16 cellular contexts compared by ENCODE assay signal in the genomic region with DNA sequence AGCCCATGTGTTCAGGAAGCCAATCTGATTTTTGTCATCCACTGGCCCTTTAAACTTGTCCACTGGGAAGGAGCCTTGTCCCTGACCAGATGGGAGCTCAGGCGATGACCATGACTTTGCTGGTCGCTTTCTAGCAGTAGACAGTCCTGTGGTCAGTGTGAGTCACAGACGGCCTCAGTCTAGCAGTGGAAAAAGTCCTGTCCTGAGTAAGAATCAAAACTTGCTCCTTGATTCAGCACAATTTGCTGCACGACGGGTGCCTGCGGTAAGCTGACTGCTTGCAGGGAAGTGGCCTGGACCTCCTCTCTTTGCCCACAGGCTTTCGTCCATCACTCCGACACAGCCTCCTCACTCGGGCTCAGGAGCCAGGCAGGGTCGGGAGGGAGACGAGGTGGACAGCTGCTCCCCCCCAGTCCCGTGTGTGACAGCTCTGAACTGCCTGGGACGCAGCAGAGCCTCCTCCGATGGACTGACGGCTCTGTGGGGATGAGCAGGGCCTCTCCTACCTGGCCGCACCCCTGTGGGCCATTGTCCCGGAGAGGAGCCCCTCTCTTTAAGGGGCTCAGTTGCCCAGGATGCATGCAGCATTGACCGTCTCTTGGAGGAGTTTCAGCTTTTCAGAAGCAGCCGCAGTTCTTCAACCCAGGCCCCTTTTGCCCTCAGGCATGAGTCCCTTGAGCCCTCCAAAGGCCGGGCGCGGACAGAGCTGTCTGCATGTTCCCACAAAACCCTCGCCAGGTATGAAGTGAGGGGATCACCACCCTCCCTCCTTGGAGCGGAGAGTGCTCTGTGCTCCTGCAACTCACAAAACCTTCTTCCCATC.
A peak's percentile ranks its signal among the peaks of the same experiment; 100 is the strongest.
DNase-seq lines count a peak whose midpoint lies in the region; ATAC-seq and TF ChIP-seq lines count a peak whose summit lies in the region.
"Had no signal": no experiment of that assay in that cellular context is flagged by ENCODE, and none has a peak within 500 bp of the region (broad histone marks: within the 10 kb centered on the region; RNA-seq: fewer than 3 reads in every experiment).

No MANE protein-coding gene starts in this region.

- intact Hi-C loops in Right ventricle myocardium inferior (cut with DNase I), result no loop called here
- intact Hi-C loops in ascending aorta (cut with DNase I), result no loop called here

- DNase-seq in right atrium auricular region (ENCODE audit: low spot score) (peak; percentile 28), Right ventricle myocardium inferior (ENCODE audit: missing footprints) (no peak), ascending aorta (ENCODE audit: low spot score in 2 of 2) (peak; percentile 28 to 70), kidney epithelial cell (ENCODE audit: low read depth) (peak; percentile 72), NCI-H1092 treated with DMSO at 0.1 percent for 48 hours (lab: John Stamatoyannopoulos, UW) (no peak), NCI-H1694 treated with DMSO at 0.1 percent for 48 hours (lab: John Stamatoyannopoulos, UW) (no peak), globus pallidus (ENCODE audit: low spot score) (no peak)
- DNase-seq: activated CD4-positive, alpha-beta memory T cell treated with anti-CD3 and anti-CD28 coated beads, Interleukin-2, amount 10 ng/mL, durations not matched to agents 7 days and 5 days; activated naive CD4-positive, alpha-beta T cell; KG1; kidney glomerular epithelial cell; NCI-H2107; small intestine had no signal

- no peak overlapping the region for H3K4me3 ChIP-seq in right atrium auricular region
- H3K4me3 ChIP-seq in ascending aorta, result no peak overlapping the region
- no peak overlapping the region for H3K4me3 ChIP-seq in kidney epithelial cell (ENCODE audit: low read depth, low read length)
- H3K4me3 ChIP-seq: tibial nerve had no signal

- H3K27ac ChIP-seq in right atrium auricular region (peak overlapping the region in 1 of 2 donors; percentile 21), ascending aorta (peak overlapping the region in 1 of 2 donors; percentile 40)

- TF ChIP-seq CTCF in right atrium auricular region (IDR thresholded peaks at IDR 0.05) (no peak), ascending aorta (IDR thresholded peaks at IDR 0.05) (no peak), kidney epithelial cell (IDR thresholded peaks at IDR 0.05; ENCODE audit: insufficient read depth, low read length, poor library complexity, severe bottlenecking) (no peak)

- peaks cover 0 to 7% of the 10 kb centered on the region in 2 donors for H3K9me3 ChIP-seq in right atrium auricular region
- H3K9me3 ChIP-seq in ascending aorta, result no peaks in the 10 kb centered on the region
- H3K9me3 ChIP-seq: tibial nerve had no signal

- H3K36me3 ChIP-seq in right atrium auricular region (no peaks in the 10 kb centered on the region), ascending aorta (no peaks in the 10 kb centered on the region), kidney epithelial cell (ENCODE audit: control insufficient read depth, insufficient read depth, low read length) (no peaks in the 10 kb centered on the region)
- H3K36me3 ChIP-seq: tibial nerve had no signal

- no peaks in the 10 kb centered on the region for H3K27me3 ChIP-seq in right atrium auricular region
- H3K27me3 ChIP-seq in ascending aorta, result no peaks in the 10 kb centered on the region
- H3K27me3 ChIP-seq in kidney epithelial cell (ENCODE audit: control insufficient read depth, insufficient read depth, low read length), result no peaks in the 10 kb centered on the region
- H3K27me3 ChIP-seq: tibial nerve had no signal

- ATAC-seq in Right ventricle myocardium inferior (no peak), GM19351 (IDR thresholded peaks at IDR 0.05; ENCODE audit: unreplicated experiment) (no peak)
- ATAC-seq: natural killer cell treated with Interleukin-12 subunit alpha and Interleukin-12 subunit beta and Interleukin-15 and Interleukin-18, amount 100 ng/mL, for 72 hours had no signal

- H3K4me1 ChIP-seq in right atrium auricular region (peaks cover 0 to 18% of the 10 kb centered on the region in 2 donors), ascending aorta (peaks cover 12 to 20% of the 10 kb centered on the region in 2 donors)

Comparison
In these comparisons a context has a peak if more than half of its experiments do, and no peak if none do; other contexts are left out.
1. DNase-seq: peak in right atrium auricular region (single experiment), ascending aorta (2 of 2) and kidney epithelial cell (single experiment); none in Right ventricle myocardium inferior (single experiment), NCI-H1092 treated with DMSO at 0.1 percent for 48 hours (single experiment), NCI-H1694 treated with DMSO at 0.1 percent for 48 hours (single experiment) and globus pallidus (single experiment).